ENCODE assay signal across 7 cellular contexts in the genomic region with DNA sequence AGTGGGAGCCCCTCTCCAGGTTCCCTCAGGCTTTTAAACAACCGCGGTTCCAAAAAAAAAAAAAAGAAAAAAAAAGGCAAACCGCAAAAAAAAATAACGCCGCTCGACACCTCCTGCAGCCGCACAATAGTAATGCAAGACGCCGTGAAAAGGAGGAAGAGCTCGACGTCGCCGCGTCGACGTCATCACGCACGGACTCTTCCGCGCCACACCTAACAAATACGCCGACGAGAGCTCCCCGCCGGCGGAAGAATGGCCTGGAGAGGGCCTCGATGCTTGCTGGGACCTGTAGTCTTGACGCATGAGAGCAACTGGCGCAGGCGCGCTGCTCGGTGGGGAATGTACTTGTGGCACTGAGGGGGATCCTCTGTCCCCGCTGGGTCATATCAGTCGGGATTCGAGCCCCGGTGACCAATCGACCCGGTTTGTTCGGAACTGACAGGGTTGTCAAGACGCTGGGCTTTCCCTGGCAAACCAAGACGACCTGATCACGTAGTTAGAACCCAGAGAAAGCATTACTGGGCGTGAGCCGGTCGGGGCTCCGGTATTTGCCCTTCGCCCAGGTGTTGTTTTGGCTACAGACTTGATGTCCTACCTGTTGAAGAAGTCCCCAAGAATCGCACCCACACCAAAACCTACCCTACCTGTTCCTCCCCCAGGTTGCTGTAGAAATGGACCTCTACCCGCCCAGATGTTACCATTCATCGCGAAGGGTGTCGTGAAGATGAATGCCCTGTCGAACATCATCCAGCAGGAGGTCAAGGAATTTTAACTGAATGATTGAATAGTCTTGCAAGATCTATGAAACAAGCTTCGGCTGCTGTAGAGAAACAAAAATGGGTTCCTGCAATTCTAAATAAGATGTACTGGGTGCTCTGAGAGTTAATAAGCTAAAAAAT. TPM values are rescaled to one million over a fixed set of nuclear protein-coding genes. Genes with fewer than 3 reads are reported as not detected.
A peak's percentile ranks its signal among the peaks of the same experiment; 100 is the strongest.
DNase-seq lines count a peak whose midpoint lies in the region; ATAC-seq and TF ChIP-seq lines count a peak whose summit lies in the region.

A gene (minus strand): TSS at position 131 of the 899 bp plus-strand sequence. CDS start 166 bp downstream, outside the sequence.

- peak; percentile 96 for DNase-seq in NCI-H1930 (lab: John Stamatoyannopoulos, UW)
- peak; percentile 97 for DNase-seq in T-helper 22 cell (ENCODE audit: low read depth)
- peak; percentile 97 for DNase-seq in astrocyte of the cerebellum (ENCODE audit: low read depth)
- peak; percentile 89 for DNase-seq in hepatic stellate cell (ENCODE audit: low spot score)
- peak; percentile 96 for DNase-seq in renal cortical epithelial cell (ENCODE audit: low read depth)

- in situ Hi-C loops in astrocyte of the cerebellum (cut with HindIII; ENCODE audit: low sequenced_read_pairs) = no loop called here

- H3K4me3 ChIP-seq in astrocyte of the cerebellum (ENCODE audit: low read depth, low read length) = peak within 1 kb of the TSS; percentile 74

- TF ChIP-seq CTCF in astrocyte of the cerebellum (IDR thresholded peaks at IDR 0.05; ENCODE audit: low read depth, low read length, missing control alignments) = peak; percentile 44

- ATAC-seq in GM18499 (IDR thresholded peaks at IDR 0.05; ENCODE audit: insufficient read depth, unreplicated experiment) = peak; percentile 94
- ATAC-seq in HG02970 (IDR thresholded peaks at IDR 0.05; ENCODE audit: low FRiP score, unreplicated experiment) = peak; percentile 98

RNA-seq across cellular contexts. Expression of the gene that starts here (rescaled TPM):
- total RNA-seq in renal cortical epithelial cell = 17.9 and 28.3 TPM in 2 replicates

Comparison
In these comparisons a context has a peak if more than half of its experiments do, and no peak if none do; other contexts are left out.
1. Peak in every context shown above with its lines: DNase-seq, ATAC-seq and H3K4me3 ChIP-seq.